ENCODE assay signal across 1 cellular context in genomic region chr2:229715895-229716507, GRCh38.
TF ChIP-seq lines count a peak whose summit lies in the region.

No MANE protein-coding gene starts in this region.

TF ChIP-seq in HepG2, 621 proteins besides CTCF, POLR2A, EP300 and RAD21 (continued from another document):
- TF ChIP-seq REST (IDR thresholded peaks at IDR 0.05; ENCODE audit: borderline replicate concordance in 1 of 2, low read depth in 1 of 2, low read length in 2 of 2) (peak in 1 of 2 experiments; percentile 50; a peak in 2 of 4 replicates), ZFAT (CRISPR knock-in tag; conservative IDR thresholded peaks at IDR 0.05) (no peak)
